Comparison of ENCODE assay signal across 1 cellular context in genomic region chr5:43515678-43516048, GRCh38.
TF ChIP-seq lines count a peak whose summit lies in the region.

No MANE protein-coding gene starts in this region.

TF ChIP-seq in HCT116, 20 proteins besides CTCF, POLR2A, EP300 and RAD21 (continued from another document):
- TF ChIP-seq REST (IDR thresholded peaks at IDR 0.05; ENCODE audit: low read depth), result no peak
